In genomic region chr13:40152904-40153303, GRCh38 we compare ENCODE assay signal across 21 cellular contexts.
DNase-seq lines count a peak whose midpoint lies in the region; ATAC-seq, FAIRE-seq and TF ChIP-seq lines count a peak whose summit lies in the region.
"Had no signal": no experiment of that assay in that cellular context is flagged by ENCODE, and none has a peak within 500 bp of the region (broad histone marks: within the 10 kb centered on the region; RNA-seq: fewer than 3 reads in every experiment).

No MANE protein-coding gene starts in this region.

- H3K36me3 ChIP-seq in liver (ENCODE audit: control insufficient read depth in 4 of 4, insufficient read depth in 3 of 4, low read depth in 1 of 4, low read length in 3 of 4) (no peaks in the 10 kb centered on the region), HepG2 (replicated peaks in 1 of 2; ENCODE audit: control insufficient read depth in 1 of 2, insufficient read depth in 2 of 2, low read length in 2 of 2) (no peaks in the 10 kb centered on the region), ACC112 (ENCODE audit: insufficient read depth, low read length) (no peaks in the 10 kb centered on the region)
- H3K36me3 ChIP-seq: BE2C, BLaER1 had no signal

- POLR2A ChIA-PET in HepG2 (lab: Yijun Ruan, JAX) = no interaction called here

- no peaks in the 10 kb centered on the region for H4K20me1 ChIP-seq in HepG2 (ENCODE audit: insufficient read depth, low read length)
- H4K20me1 ChIP-seq: BLaER1 had no signal

- DNase-seq in HepG2 (ENCODE audit: low spot score) (no peak), GM12892 (ENCODE audit: insufficient read length) (no peak), left lobe of liver (ENCODE audit: low spot score) (no peak), NCI-H774 (lab: John Stamatoyannopoulos, UW) (no peak)
- no peak for DNase-seq in stimulated activated CD4-positive, alpha-beta T cell treated with anti-CD3 and anti-CD28 coated beads, Interleukin-15, amount 100 ng/mL, for 24 hours
- DNase-seq: BE2C, C1 segment of cervical spinal cord, DMS 273 treated with DMSO at 0.1 percent for 48 hours, DMS153, DMS53, DMS79, DND-41, GF-D8 had no signal

- H3K27ac ChIP-seq in liver (ENCODE audit: low read depth in 1 of 2, low read length in 2 of 2) = no peak overlapping the region
- H3K27ac ChIP-seq in HepG2 (ENCODE audit: extremely low read length, insufficient read depth, low read length) = no peak overlapping the region
- H3K27ac ChIP-seq in ACC112 (ENCODE audit: low read depth, low read length) = peak overlapping the region; percentile 38; the same call in 1 of the 2 replicates
- H3K27ac ChIP-seq: 22Rv1, BLaER1 had no signal

- TF ChIP-seq RAD21 in liver (IDR thresholded peaks at IDR 0.05) = peak; percentile 9 to 14
- TF ChIP-seq RAD21 in HepG2 (CRISPR knock-in tag; IDR thresholded peaks at IDR 0.05) = no peak

- in situ Hi-C loops in HepG2 (cut with HindIII; ENCODE audit: extremely low pct_ligation_motif_present, low pct_unique_long_range_greater_than_20kb) = no loop called here

- TF ChIP-seq CTCF in liver (IDR thresholded peaks at IDR 0.05; ENCODE audit: low read depth, low read length, missing input control) (no peak), HepG2 (CRISPR knock-in tag; IDR thresholded peaks at IDR 0.05) (no peak)

- TF ChIP-seq EP300 in HepG2 (IDR thresholded peaks at IDR 0.05; ENCODE audit: low read depth in 2 of 2, low read length in 2 of 2) (no peak), HepG2 (CRISPR knock-in tag; IDR thresholded peaks at IDR 0.05; ENCODE audit: borderline replicate concordance) (no peak)

- intact Hi-C loops in HepG2 (cut with micrococcal nuclease; ENCODE audit: unreplicated experiment) = no loop called here

- no peak overlapping the region for H3K4me3 ChIP-seq in liver (ENCODE audit: low read depth in 1 of 3, low read length in 3 of 3)
- H3K4me3 ChIP-seq in HepG2 (replicated peaks in 1 of 3; ENCODE audit: insufficient read depth in 1 of 3, low read depth in 2 of 3, low read length in 3 of 3) = no peak overlapping the region
- H3K4me3 ChIP-seq in ACC112 (ENCODE audit: low read depth, low read length) = no peak overlapping the region
- H3K4me3 ChIP-seq: A549, BLaER1 had no signal

- no peak overlapping the region for H2AFZ ChIP-seq in HepG2 (ENCODE audit: low read length)
- peak overlapping the region; percentile 91 for H2AFZ ChIP-seq in ACC112 (ENCODE audit: low read length, unreplicated experiment)

- FAIRE-seq in HepG2 (lab: Jason Lieb, UNC) (no peak), GM12892 (lab: Jason Lieb, UNC) (peak; percentile 27)
- FAIRE-seq: A549, G401.6, GM19239 had no signal

- H3K4me2 ChIP-seq in HepG2 (ENCODE audit: low read depth, low read length) = no peak overlapping the region
- H3K4me2 ChIP-seq: BLaER1 had no signal

- WGBS in liver = 77% methylated on average over 4 of the region's 4 CpGs
- 64% methylated on average over 4 of the region's 4 CpGs for WGBS in HepG2 (ENCODE audit: low lambda C conversion rate)

- H3K9ac ChIP-seq in liver (ENCODE audit: low read depth in 1 of 2, low read length in 2 of 2) = no peak overlapping the region
- no peak overlapping the region for H3K9ac ChIP-seq in HepG2 (ENCODE audit: insufficient read depth, low read depth, low read length)
- H3K9ac ChIP-seq: BLaER1 had no signal

- ATAC-seq in HepG2 (no peak), left lobe of liver (peak; percentile 68)
- ATAC-seq: CD8-positive, alpha-beta T cell had no signal

- H3K9me3 ChIP-seq in liver (ENCODE audit: control insufficient read depth in 4 of 4, low read length in 3 of 4) (no peaks in the 10 kb centered on the region), HepG2 (ENCODE audit: low read length) (no peaks in the 10 kb centered on the region)
- H3K9me3 ChIP-seq: A549, BE2C, BLaER1 had no signal

- H3K27me3 ChIP-seq in liver (ENCODE audit: control insufficient read depth in 4 of 4, insufficient read depth in 4 of 4, low read length in 3 of 4) (no peaks in the 10 kb centered on the region), HepG2 (ENCODE audit: control insufficient read depth in 1 of 2, insufficient read depth in 2 of 2, low read length in 2 of 2) (no peaks in the 10 kb centered on the region; a peak in 1 of 5 replicates), ACC112 (ENCODE audit: insufficient read depth, low read length) (no peaks in the 10 kb centered on the region)
- H3K27me3 ChIP-seq: BE2C, BLaER1 had no signal

- TF ChIP-seq POLR2A in HepG2 (IDR thresholded peaks at IDR 0.05; ENCODE audit: insufficient read depth in 1 of 2, low read depth in 2 of 2, low read length in 2 of 2) (no peak), GM12892 (IDR thresholded peaks at IDR 0.05; ENCODE audit: low read depth, low read length) (no peak)

- H3K79me2 ChIP-seq in HepG2 (ENCODE audit: insufficient read depth, low read length) (no peaks in the 10 kb centered on the region), ACC112 (ENCODE audit: control insufficient read depth, insufficient read depth, low read length, unreplicated experiment) (no peaks in the 10 kb centered on the region)

- BruUV-seq in HepG2 (replicated peaks; lab: Mats Ljungman, UMichigan) = no TSS peak

- H3K4me1 ChIP-seq in liver (ENCODE audit: control insufficient read depth in 4 of 4, insufficient read depth in 4 of 4, low read length in 3 of 4) (no peaks in the 10 kb centered on the region), HepG2 (ENCODE audit: insufficient read depth, low read length) (no peaks in the 10 kb centered on the region), ACC112 (ENCODE audit: control insufficient read depth, insufficient read depth, low read length, unreplicated experiment) (peaks cover 37% of the 10 kb centered on the region)
- H3K4me1 ChIP-seq: BE2C had no signal

- CTCF ChIA-PET in HepG2 (lab: Yijun Ruan, JAX; ENCODE audit: low intra/inter-chr PET ratio, low total read pairs) = no interaction called here

TF ChIP-seq in liver, 16 proteins besides CTCF, POLR2A, EP300 and RAD21:
- TF ChIP-seq ZBTB33 (IDR thresholded peaks at IDR 0.05) = no peak
- peak in 1 of 2 donors; percentile 55 for TF ChIP-seq RXRA (IDR thresholded peaks at IDR 0.05)
- peak in 1 of 2 donors; percentile 33 for TF ChIP-seq HNF4A (conservative IDR thresholded peaks at IDR 0.05)
TF ChIP-seq in liver: peak in this region for 2.

TF ChIP-seq in HepG2, 621 proteins besides CTCF, POLR2A, EP300 and RAD21 (continues in another document):
- TF ChIP-seq AKNA (CRISPR knock-in tag; IDR thresholded peaks at IDR 0.05; ENCODE audit: borderline replicate concordance) = no peak
- TF ChIP-seq DR1 (CRISPR knock-in tag; IDR thresholded peaks at IDR 0.05) = no peak
- TF ChIP-seq ZNF766 (CRISPR knock-in tag; IDR thresholded peaks at IDR 0.05; ENCODE audit: borderline replicate concordance) = no peak
- TF ChIP-seq ZNF547 (CRISPR knock-in tag; IDR thresholded peaks at IDR 0.05) = no peak
- TF ChIP-seq PITX1 (CRISPR knock-in tag; IDR thresholded peaks at IDR 0.05) = no peak
- TF ChIP-seq ZNF207 (IDR thresholded peaks at IDR 0.05; ENCODE audit: borderline replicate concordance) = no peak
